Comparison of ENCODE assay signal across 1 cellular context in the genomic region with DNA sequence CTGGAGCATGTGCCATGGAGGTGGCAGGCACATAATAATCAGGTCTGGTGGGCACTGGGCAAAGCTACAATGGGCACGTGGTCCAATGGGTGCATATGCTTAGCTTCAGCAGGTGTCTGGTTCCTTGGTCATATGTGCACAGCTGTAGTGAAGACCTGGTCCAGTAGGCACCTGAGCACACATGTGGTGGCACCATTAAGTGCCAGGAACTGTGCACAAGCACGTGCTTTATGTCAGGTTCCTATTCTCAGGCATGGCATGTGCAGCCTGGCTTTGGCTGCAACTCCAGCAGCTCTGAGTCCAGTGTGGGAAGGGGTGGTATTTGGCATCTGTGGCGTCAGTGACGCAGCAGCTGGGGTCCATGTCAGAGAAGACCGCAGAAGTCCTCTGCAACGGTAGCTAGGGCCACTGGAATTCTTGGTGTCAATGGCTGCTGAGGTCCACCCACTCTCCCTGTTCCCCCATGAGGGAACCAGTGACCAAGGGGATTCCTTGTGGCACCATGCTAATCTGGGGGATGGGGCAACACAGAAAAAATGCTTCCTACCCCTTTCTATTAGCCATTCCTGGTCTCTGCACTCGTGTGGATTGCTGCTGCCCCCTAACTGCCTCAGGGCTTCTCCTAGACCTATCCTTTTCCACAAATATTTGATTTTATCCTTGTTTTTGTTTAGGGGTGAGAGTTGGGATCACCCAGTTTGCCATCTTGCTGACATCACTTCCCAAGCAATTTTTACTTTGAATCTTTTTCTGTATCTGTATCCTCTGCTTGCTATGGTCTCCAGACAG.
TF ChIP-seq lines count a peak whose summit lies in the region.

No MANE protein-coding gene starts in this region.

TF ChIP-seq in GM23338, 12 proteins besides CTCF, POLR2A, EP300 and RAD21 (continued from another document):
- TF ChIP-seq, protein P1, sequence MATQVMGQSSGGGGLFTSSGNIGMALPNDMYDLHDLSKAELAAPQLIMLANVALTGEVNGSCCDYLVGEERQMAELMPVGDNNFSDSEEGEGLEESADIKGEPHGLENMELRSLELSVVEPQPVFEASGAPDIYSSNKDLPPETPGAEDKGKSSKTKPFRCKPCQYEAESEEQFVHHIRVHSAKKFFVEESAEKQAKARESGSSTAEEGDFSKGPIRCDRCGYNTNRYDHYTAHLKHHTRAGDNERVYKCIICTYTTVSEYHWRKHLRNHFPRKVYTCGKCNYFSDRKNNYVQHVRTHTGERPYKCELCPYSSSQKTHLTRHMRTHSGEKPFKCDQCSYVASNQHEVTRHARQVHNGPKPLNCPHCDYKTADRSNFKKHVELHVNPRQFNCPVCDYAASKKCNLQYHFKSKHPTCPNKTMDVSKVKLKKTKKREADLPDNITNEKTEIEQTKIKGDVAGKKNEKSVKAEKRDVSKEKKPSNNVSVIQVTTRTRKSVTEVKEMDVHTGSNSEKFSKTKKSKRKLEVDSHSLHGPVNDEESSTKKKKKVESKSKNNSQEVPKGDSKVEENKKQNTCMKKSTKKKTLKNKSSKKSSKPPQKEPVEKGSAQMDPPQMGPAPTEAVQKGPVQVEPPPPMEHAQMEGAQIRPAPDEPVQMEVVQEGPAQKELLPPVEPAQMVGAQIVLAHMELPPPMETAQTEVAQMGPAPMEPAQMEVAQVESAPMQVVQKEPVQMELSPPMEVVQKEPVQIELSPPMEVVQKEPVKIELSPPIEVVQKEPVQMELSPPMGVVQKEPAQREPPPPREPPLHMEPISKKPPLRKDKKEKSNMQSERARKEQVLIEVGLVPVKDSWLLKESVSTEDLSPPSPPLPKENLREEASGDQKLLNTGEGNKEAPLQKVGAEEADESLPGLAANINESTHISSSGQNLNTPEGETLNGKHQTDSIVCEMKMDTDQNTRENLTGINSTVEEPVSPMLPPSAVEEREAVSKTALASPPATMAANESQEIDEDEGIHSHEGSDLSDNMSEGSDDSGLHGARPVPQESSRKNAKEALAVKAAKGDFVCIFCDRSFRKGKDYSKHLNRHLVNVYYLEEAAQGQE (IDR thresholded peaks at IDR 0.05; ENCODE audit: unreplicated experiment) = no peak
- TF ChIP-seq JUNB (IDR thresholded peaks at IDR 0.05; ENCODE audit: unreplicated experiment) = no peak
